18 cellular contexts compared by ENCODE assay signal in the genomic region with DNA sequence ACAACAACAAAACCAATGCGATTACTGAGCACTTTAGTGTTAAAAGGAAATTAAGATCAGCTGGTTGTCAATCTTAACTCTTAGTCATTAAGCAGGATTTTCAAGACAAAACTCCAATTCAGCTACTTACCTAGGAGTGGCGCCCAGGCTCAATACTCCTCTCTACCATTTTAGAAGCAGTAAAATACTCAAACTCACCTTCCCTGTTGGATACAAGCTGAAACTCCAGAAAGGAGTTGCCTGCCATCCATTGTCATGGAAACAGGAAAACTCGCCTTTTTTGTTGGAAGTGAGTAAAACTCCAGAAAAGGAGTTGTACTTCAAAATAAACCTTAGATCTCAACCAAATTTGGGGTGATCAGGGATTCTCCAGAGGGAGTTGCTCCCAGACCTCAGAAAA.
DNase-seq lines count a peak whose midpoint lies in the region; ATAC-seq, FAIRE-seq and TF ChIP-seq lines count a peak whose summit lies in the region.
"Had no signal": no experiment of that assay in that cellular context is flagged by ENCODE, and none has a peak within 500 bp of the region (broad histone marks: within the 10 kb centered on the region; RNA-seq: fewer than 3 reads in every experiment).

No MANE protein-coding gene starts in this region.

- no peak overlapping the region for H3K4me3 ChIP-seq in HUES64 (ENCODE audit: low read length)
- no peak overlapping the region for H3K4me3 ChIP-seq in H1 (ENCODE audit: extremely low read depth in 1 of 4, insufficient read depth in 2 of 4, low read depth in 3 of 4, low read length in 4 of 4)
- 0 out of 2 replicates have a peak overlapping the region, but pooled peaks have one; percentile 15 for H3K4me3 ChIP-seq in iPS-20b (ENCODE audit: low read length)
- H3K4me3 ChIP-seq in kidney (ENCODE audit: low read length in 2 of 2), result no peak overlapping the region

- no peak overlapping the region for H2BK20ac ChIP-seq in H1 (ENCODE audit: low read length)

- no peak overlapping the region for H2BK15ac ChIP-seq in H1 (ENCODE audit: low read length)

- no peak overlapping the region for H4K91ac ChIP-seq in H1 (replicated peaks; ENCODE audit: insufficient read length, low read length)

- H3K4me1 ChIP-seq in HUES64 (ENCODE audit: insufficient read depth, low read length), result peaks cover 40% of the 10 kb centered on the region
- H3K4me1 ChIP-seq in H1 (replicated peaks in 1 of 4; ENCODE audit: control insufficient read depth in 3 of 4, insufficient read depth in 4 of 4, low read length in 3 of 4), result peaks cover 0 to 12% (median 9%) of the 10 kb centered on the region in 4 experiments; a peak in 6 of 7 replicates
- H3K4me1 ChIP-seq in iPS-20b (ENCODE audit: insufficient read depth, low read length), result peaks cover 47% of the 10 kb centered on the region
- no peaks in the 10 kb centered on the region for H3K4me1 ChIP-seq in kidney (ENCODE audit: control insufficient read depth in 1 of 2, insufficient read depth in 1 of 2, low read depth in 1 of 2, low read length in 2 of 2)

- H3K27me3 ChIP-seq in HUES64 (ENCODE audit: insufficient read depth, low read length) (no peaks in the 10 kb centered on the region), H1 (replicated peaks in 1 of 4; ENCODE audit: control insufficient read depth in 3 of 4, extremely low read depth in 1 of 4, insufficient read depth in 3 of 4, low read length in 3 of 4) (peaks cover 0 to 1% (median 0%) of the 10 kb centered on the region in 4 experiments; a peak in 1 of 7 replicates), iPS-20b (ENCODE audit: insufficient read depth, low read length) (no peaks in the 10 kb centered on the region)

- no peaks in the 10 kb centered on the region for H3K79me1 ChIP-seq in H1 (ENCODE audit: low read depth, low read length)

- H2BK5ac ChIP-seq in H1 (ENCODE audit: low read depth, low read length), result no peak overlapping the region

- no peak overlapping the region for H2AK5ac ChIP-seq in H1 (ENCODE audit: low read depth, low read length)

- H3K27ac Mint-ChIP-seq in activated CD4-positive, alpha-beta memory T cell treated with anti-CD3 and anti-CD28 coated beads for 36 hours, result no peak overlapping the region
- H3K27ac Mint-ChIP-seq: CD4-positive, alpha-beta T cell had no signal

- ATAC-seq in HG02623 (IDR thresholded peaks at IDR 0.05; ENCODE audit: unreplicated experiment) (no peak), GM19397 (IDR thresholded peaks at IDR 0.05; ENCODE audit: unreplicated experiment) (no peak)
- ATAC-seq: Right ventricle myocardium inferior had no signal

- H3K4me1 Mint-ChIP-seq in activated CD4-positive, alpha-beta memory T cell treated with anti-CD3 and anti-CD28 coated beads for 36 hours (ENCODE audit: low read depth), result no peaks in the 10 kb centered on the region

- H3K9me3 ChIP-seq in HUES64 (ENCODE audit: insufficient read depth, low read depth, low read length) (peaks cover 11% of the 10 kb centered on the region), H1 (ENCODE audit: insufficient read depth in 2 of 2, low read depth in 1 of 2, low read length in 1 of 2) (no peaks in the 10 kb centered on the region), iPS-20b (ENCODE audit: insufficient read depth, low read depth, low read length) (0 out of 2 replicates have a peak, but pooled peaks cover 5% of the 10 kb centered on the region), kidney (ENCODE audit: control insufficient read depth in 1 of 2, low read length in 2 of 2) (no peaks in the 10 kb centered on the region)

- no peaks in the 10 kb centered on the region for H4K20me1 ChIP-seq in H1 (replicated peaks in 1 of 2; ENCODE audit: control insufficient read depth in 1 of 2, insufficient read depth in 2 of 2, low read length in 2 of 2)

- no peak overlapping the region for H2BK12ac ChIP-seq in H1 (ENCODE audit: low read depth, low read length)

- no peak overlapping the region for H3K9ac ChIP-seq in HUES64 (ENCODE audit: low read depth, low read length)
- H3K9ac ChIP-seq in H1 (replicated peaks in 1 of 4; ENCODE audit: extremely low read depth in 1 of 4, low read depth in 3 of 4, low read length in 3 of 4), result no peak overlapping the region
- H3K9ac ChIP-seq in iPS-20b (ENCODE audit: low read depth, low read length), result peak overlapping the region; percentile 16; the same call in 1 of the 2 replicates
- no peak overlapping the region for H3K9ac ChIP-seq in kidney (ENCODE audit: low read length in 2 of 2)
- H3K9ac ChIP-seq: KMS-11 had no signal

- H4K8ac ChIP-seq in H1 (ENCODE audit: extremely low read depth, insufficient read depth, low read length), result no peak overlapping the region

- TF ChIP-seq RAD21 in H1 (IDR thresholded peaks at IDR 0.05 in 1 of 2, conservative IDR thresholded peaks at IDR 0.05 in 1 of 2; ENCODE audit: low read depth in 2 of 2, low read length in 2 of 2), result peak; percentile 19 to 27; a peak in 1 of 4 replicates

- H3K4me2 ChIP-seq in H1 (ENCODE audit: insufficient read depth in 1 of 2, low read depth in 2 of 2, low read length in 2 of 2), result no peak overlapping the region
- H3K4me2 ChIP-seq: KMS-11 had no signal

- H3K23ac ChIP-seq in H1 (ENCODE audit: insufficient read length), result no peak overlapping the region

- TF ChIP-seq EP300 in H1 (IDR thresholded peaks at IDR 0.05; ENCODE audit: borderline replicate concordance in 1 of 2, low read depth in 2 of 2, low read length in 2 of 2), result no peak

- H3K18ac ChIP-seq in H1 (ENCODE audit: extremely low read depth, low read length), result no peak overlapping the region

- H3K27ac ChIP-seq in HUES64 (ENCODE audit: low read depth, low read length) (peak overlapping the region; percentile 70), H1 (ENCODE audit: low read depth, low read length) (no peak overlapping the region), iPS-20b (ENCODE audit: low read length) (peak overlapping the region; percentile 63), kidney (ENCODE audit: low read depth in 2 of 2, low read length in 2 of 2) (no peak overlapping the region)
- H3K27ac ChIP-seq: KMS-11 had no signal

- H3K36me3 ChIP-seq in HUES64 (ENCODE audit: insufficient read depth, low read length) (peaks cover 4% of the 10 kb centered on the region; the same call in 1 of the 2 replicates), H1 (ENCODE audit: control insufficient read depth in 2 of 4, insufficient read depth in 4 of 4, low read length in 3 of 4) (no peaks in the 10 kb centered on the region; a peak in 1 of 8 replicates), iPS-20b (ENCODE audit: insufficient read depth, low read depth, low read length) (no peaks in the 10 kb centered on the region), kidney (ENCODE audit: control insufficient read depth in 1 of 2, insufficient read depth in 2 of 2, low read length in 2 of 2) (no peaks in the 10 kb centered on the region)

- H3K4ac ChIP-seq in H1 (replicated peaks; ENCODE audit: insufficient read length, low read depth, low read length), result no peak overlapping the region

- no peaks in the 10 kb centered on the region for H3K23me2 ChIP-seq in H1 (ENCODE audit: low read depth, low read length)

- peaks cover 1% of the 10 kb centered on the region for H3K27me3 Mint-ChIP-seq in activated CD4-positive, alpha-beta memory T cell treated with anti-CD3 and anti-CD28 coated beads for 36 hours

- H2AFZ ChIP-seq in H1 (ENCODE audit: low read length), result no peak overlapping the region

- peak in 1 of 3 experiments; percentile 7; a peak in 1 of 4 replicates for TF ChIP-seq CTCF in H1 (IDR thresholded peaks at IDR 0.05; ENCODE audit: control extremely low read depth in 1 of 3, insufficient read depth in 1 of 3, low read depth in 1 of 3, low read length in 3 of 3)
- TF ChIP-seq CTCF in kidney (IDR thresholded peaks at IDR 0.05; ENCODE audit: borderline replicate concordance, extremely low read depth, insufficient read depth), result no peak

- H3K14ac ChIP-seq in H1 (ENCODE audit: insufficient read length), result no peak overlapping the region

- H3K36me3 Mint-ChIP-seq in activated CD4-positive, alpha-beta memory T cell treated with anti-CD3 and anti-CD28 coated beads for 36 hours, result no peaks in the 10 kb centered on the region

- TF ChIP-seq POLR2A in H1 (IDR thresholded peaks at IDR 0.05; ENCODE audit: control extremely low read depth in 1 of 2, low read depth in 2 of 2, low read length in 2 of 2), result no peak

- WGBS in HUES64, result 74% methylated on average over 3 of the region's 3 CpGs
- WGBS in H1 (ENCODE audit: extremely low coverage in 1 of 2, insufficient coverage in 1 of 2, insufficient read length in 1 of 2, insufficient replicate concordance in 2 of 2, low coverage in 1 of 2, low lambda C conversion rate in 2 of 2, missing lambda C conversion rate in 1 of 2), 2 experiments, result 64% methylated on average over 3 of the region's 3 CpGs; no CpG with 5 or more reads in 1 of the 2 experiments

- no peak overlapping the region for H2BK120ac ChIP-seq in H1 (replicated peaks; ENCODE audit: low read depth, low read length)

- CTCF ChIA-PET in H1 (lab: Charles Lee; ENCODE audit: partially characterized antibody), result interaction anchor here (0.9 to 2.5 kb wide), 9 partner anchors 9 to 140 kb away, joined by 3 to 8 read pairs (median 4); no protein-coding TSS in a partner anchor
- CTCF ChIA-PET in activated CD4-positive, alpha-beta memory T cell treated with anti-CD3 and anti-CD28 coated beads for 36 hours (lab: Charles Lee), result no interaction called here

- H4K5ac ChIP-seq in H1 (ENCODE audit: insufficient read length, low read depth, low read length), result no peak overlapping the region

- POLR2A ChIA-PET in H1 (lab: Charles Lee; ENCODE audit: partially characterized antibody), result interaction anchor here (0.8 to 1.1 kb wide), 2 partner anchors 12 to 13 kb away, joined by 3 read pairs; no protein-coding TSS in a partner anchor
- POLR2A ChIA-PET in activated CD4-positive, alpha-beta memory T cell treated with anti-CD3 and anti-CD28 coated beads for 36 hours (lab: Charles Lee), result no interaction called here

- no peak overlapping the region for H3K56ac ChIP-seq in H1 (replicated peaks; ENCODE audit: insufficient read length, low read depth, low read length)

- intact Hi-C loops in kidney (cut with DNase I), result no loop called here
- intact Hi-C loops in activated CD4-positive, alpha-beta memory T cell treated with anti-CD3 and anti-CD28 coated beads for 36 hours (cut with micrococcal nuclease), result no loop called here

- no peak overlapping the region for H3K4me3 Mint-ChIP-seq in activated CD4-positive, alpha-beta memory T cell treated with anti-CD3 and anti-CD28 coated beads for 36 hours
- H3K4me3 Mint-ChIP-seq: CD4-positive, alpha-beta T cell had no signal

- no peak for FAIRE-seq in H1 (lab: Jason Lieb, UNC)
- FAIRE-seq in kidney (lab: Jason Lieb, UNC), result no peak
- FAIRE-seq: GM12892, GM18507 had no signal

- DNase-seq in H1 (ENCODE audit: low read depth in 1 of 2, low spot score in 2 of 2), result peak in 1 of 2 experiments; percentile 27
- DNase-seq in kidney, result no peak
- no peak for DNase-seq in activated CD4-positive, alpha-beta memory T cell treated with anti-CD3 and anti-CD28 coated beads for 36 hours
- DNase-seq: CD4-positive, alpha-beta T cell; DMS153; MV-4-11; NCI-H1105 treated with DMSO at 0.1 percent for 48 hours; NCI-H2029 treated with DMSO at 0.1 percent for 48 hours; NCI-H446 treated with DMSO at 0.1 percent for 48 hours; NCI-H526 treated with DMSO at 0.1 percent for 48 hours had no signal

- H3K9me3 Mint-ChIP-seq in activated CD4-positive, alpha-beta memory T cell treated with anti-CD3 and anti-CD28 coated beads for 36 hours, result no peaks in the 10 kb centered on the region

- no peaks in the 10 kb centered on the region for H3K79me2 ChIP-seq in H1 (ENCODE audit: control insufficient read depth in 1 of 2, insufficient read depth in 2 of 2, low read length in 2 of 2)

Comparison
In these comparisons a context has a peak if more than half of its experiments do, and no peak if none do; other contexts are left out.
1. H3K27ac ChIP-seq: peak in HUES64 (single experiment) and iPS-20b (single experiment); none in H1 (single experiment) and kidney (0 of 2).